1 cellular context compared by ENCODE assay signal in genomic region chr9:33158555-33159057, GRCh38.
TF ChIP-seq lines count a peak whose summit lies in the region.

No MANE protein-coding gene starts in this region.

TF ChIP-seq in K562, 482 proteins besides CTCF, POLR2A, EP300 and RAD21 (continued from another document):
- TF ChIP-seq ARID3A (IDR thresholded peaks at IDR 0.05; ENCODE audit: borderline replicate concordance, low read depth, low read length): no peak
- TF ChIP-seq SIRT6 (IDR thresholded peaks at IDR 0.05; ENCODE audit: low read depth, low read length): no peak
- TF ChIP-seq KLF6 (CRISPR knock-in tag; IDR thresholded peaks at IDR 0.05; ENCODE audit: borderline replicate concordance): no peak
- TF ChIP-seq ZNF696 (CRISPR knock-in tag; conservative IDR thresholded peaks at IDR 0.05): no peak
- no peak for TF ChIP-seq GATA2 (CRISPR knock-in tag; IDR thresholded peaks at IDR 0.05)
